In genomic region chr15:67721996-67722395, GRCh38 we compare ENCODE assay signal across 18 cellular contexts.
"Had no signal": no experiment of that assay in that cellular context is flagged by ENCODE, and none has a peak within 500 bp of the region (broad histone marks: within the 10 kb centered on the region; RNA-seq: fewer than 3 reads in every experiment).

No MANE protein-coding gene starts in this region.

- H3K27ac ChIP-seq: coronary artery, dorsolateral prefrontal cortex, esophagus muscularis mucosa, foreskin keratinocyte, gastroesophageal sphincter, heart left ventricle, left lung, lower lobe of right lung had no signal

- H3K4me3 Mint-ChIP-seq: mesothelial cell of epicardium, naive B cell had no signal

- H3K36me3 ChIP-seq: heart left ventricle, left lung, lower lobe of right lung had no signal

- H3K4me3 ChIP-seq: coronary artery, dorsolateral prefrontal cortex, esophagus muscularis mucosa, gastroesophageal sphincter, heart left ventricle, left lung, lower lobe of right lung, mucosa of descending colon had no signal

- H3K9me3 Mint-ChIP-seq: mesothelial cell of epicardium, naive B cell had no signal

- H3K9me3 ChIP-seq: esophagus muscularis mucosa, gastroesophageal sphincter, heart left ventricle, left lung, lower lobe of right lung, mucosa of descending colon had no signal

- DNase-seq: dermis blood vessel endothelial cell; dorsolateral prefrontal cortex; effector CD4-positive, alpha-beta T cell; effector memory CD4-positive, alpha-beta T cell; foreskin keratinocyte; heart left ventricle; hippocampal formation; left cardiac atrium; left lung; left ventricle myocardium superior; lower lobe of right lung; mesenchymal stem cell; mucosa of descending colon; naive B cell had no signal

- ATAC-seq: foreskin keratinocyte, gastroesophageal sphincter, heart left ventricle, left cardiac atrium, left lung, left ventricle myocardium superior, lower lobe of right lung, mucosa of descending colon had no signal

- H3K27me3 ChIP-seq: dorsolateral prefrontal cortex, esophagus muscularis mucosa, foreskin keratinocyte, gastroesophageal sphincter, heart left ventricle, left lung had no signal

- H3K27ac Mint-ChIP-seq: mesothelial cell of epicardium, naive B cell had no signal

- H3K4me1 ChIP-seq: esophagus muscularis mucosa, foreskin keratinocyte, gastroesophageal sphincter, left lung, lower lobe of right lung had no signal

- H3K27me3 Mint-ChIP-seq: naive B cell had no signal
